14 cellular contexts compared by ENCODE assay signal in the genomic region with DNA sequence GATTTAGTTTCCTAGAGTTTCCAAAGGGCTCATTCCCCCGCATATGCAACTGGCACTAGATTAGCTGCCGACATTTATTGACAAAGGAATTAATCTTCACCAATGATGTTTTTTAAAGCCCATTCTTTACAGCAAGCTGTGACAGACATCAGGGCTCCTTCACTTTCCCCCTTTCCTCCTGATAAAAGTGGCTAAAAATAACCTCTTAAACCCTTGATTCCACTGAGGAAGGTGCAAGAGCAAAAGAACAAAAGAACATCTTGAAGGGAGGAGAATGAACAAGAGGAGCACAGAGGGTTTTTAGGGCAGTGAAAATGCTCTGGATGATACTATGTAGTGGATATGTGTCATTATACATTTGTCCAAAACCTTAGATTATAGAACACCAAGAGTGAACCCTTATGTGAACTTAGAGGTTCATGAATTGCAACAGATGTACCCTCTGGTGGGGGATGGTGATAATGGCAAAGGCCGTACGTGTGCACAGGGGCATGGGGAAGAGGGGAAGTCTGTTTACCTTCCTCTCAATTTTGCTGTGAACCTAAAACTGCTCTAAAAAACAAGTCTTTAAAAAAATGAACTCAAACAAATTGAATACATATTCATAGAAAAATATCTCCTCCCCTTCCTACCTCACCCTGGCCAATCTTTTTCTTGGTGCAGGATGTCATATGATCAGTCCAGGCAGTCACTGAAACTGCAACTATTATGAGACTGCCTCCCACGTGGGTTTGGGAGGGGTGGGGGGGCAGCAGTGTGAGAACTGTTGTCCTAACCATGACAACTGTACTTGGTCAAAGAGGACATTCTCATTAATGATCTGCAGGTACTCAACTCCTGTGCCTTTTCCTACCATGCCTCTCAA.
A peak's percentile ranks its signal among the peaks of the same experiment; 100 is the strongest.
DNase-seq lines count a peak whose midpoint lies in the region; ATAC-seq and TF ChIP-seq lines count a peak whose summit lies in the region.
"Had no signal": no experiment of that assay in that cellular context is flagged by ENCODE, and none has a peak within 500 bp of the region (broad histone marks: within the 10 kb centered on the region; RNA-seq: fewer than 3 reads in every experiment).

No MANE protein-coding gene starts in this region.

- H3K23ac ChIP-seq in mesendoderm (ENCODE audit: low read length): no peak overlapping the region
- H3K23ac ChIP-seq in neuronal stem cell (ENCODE audit: low read depth, low read length, poor library complexity): no peak overlapping the region

- H3K4me1 ChIP-seq in left ventricle myocardium inferior (peaks cover 60% of the 10 kb centered on the region), mesendoderm (ENCODE audit: control insufficient read depth, low read depth, low read length) (peaks cover 6% of the 10 kb centered on the region), neuronal stem cell (ENCODE audit: control insufficient read depth in 2 of 2, insufficient read depth in 1 of 2, low read depth in 1 of 2, low read length in 2 of 2) (peaks cover 3% of the 10 kb centered on the region in 2 donors)
- H3K4me1 ChIP-seq: lower lobe of right lung, tibial artery had no signal

- no peak overlapping the region for H2AFZ ChIP-seq in neuronal stem cell (ENCODE audit: low read length)

- intact Hi-C loops in Right ventricle myocardium superior (cut with DNase I) (no loop called here), left ventricle myocardium inferior (cut with micrococcal nuclease) (no loop called here)

- no peaks in the 10 kb centered on the region for H3K36me3 ChIP-seq in left ventricle myocardium inferior
- H3K36me3 ChIP-seq in mesendoderm (ENCODE audit: control insufficient read depth, insufficient read depth, low read length): no peaks in the 10 kb centered on the region
- no peaks in the 10 kb centered on the region for H3K36me3 ChIP-seq in neuronal stem cell (replicated peaks in 1 of 2; ENCODE audit: control insufficient read depth in 2 of 2, insufficient read depth in 2 of 2, low read length in 2 of 2)
- H3K36me3 ChIP-seq: lower lobe of right lung, tibial artery had no signal

- no peak overlapping the region for H4K5ac ChIP-seq in mesendoderm (ENCODE audit: low read length)

- H3K56ac ChIP-seq in mesendoderm (ENCODE audit: low read length): no peak overlapping the region

- H2AK5ac ChIP-seq in mesendoderm (ENCODE audit: low read length): no peak overlapping the region
- H2AK5ac ChIP-seq in neuronal stem cell (ENCODE audit: low read depth, low read length): no peak overlapping the region

- H3K9ac ChIP-seq in mesendoderm (ENCODE audit: low read length): no peak overlapping the region
- H3K9ac ChIP-seq in neuronal stem cell (ENCODE audit: low read depth, low read length, poor library complexity): no peak overlapping the region

- H4K91ac ChIP-seq in neuronal stem cell (ENCODE audit: low read depth, low read length, poor library complexity): no peak overlapping the region

- H3K4me3 ChIP-seq in left ventricle myocardium inferior (no peak overlapping the region), mesendoderm (ENCODE audit: low read length) (no peak overlapping the region), neuronal stem cell (ENCODE audit: low read length in 2 of 2) (no peak overlapping the region)
- H3K4me3 ChIP-seq: lower lobe of right lung, tibial artery had no signal

- no peak overlapping the region for H3K4ac ChIP-seq in mesendoderm (ENCODE audit: low read depth, low read length)
- no peak overlapping the region for H3K4ac ChIP-seq in neuronal stem cell (ENCODE audit: low read length)

- no peak overlapping the region for H2BK15ac ChIP-seq in mesendoderm (replicated peaks; ENCODE audit: low read depth)
- H2BK15ac ChIP-seq in neuronal stem cell (ENCODE audit: low read length): no peak overlapping the region

- H3K18ac ChIP-seq in mesendoderm (ENCODE audit: low read length): no peak overlapping the region
- no peak overlapping the region for H3K18ac ChIP-seq in neuronal stem cell (ENCODE audit: low read length)

- DNase-seq in Right ventricle myocardium superior: no peak
- DNase-seq in left ventricle myocardium inferior: no peak
- DNase-seq in mesendoderm: peak; percentile 35
- no peak for DNase-seq in COR-L47 (lab: John Stamatoyannopoulos, UW)
- no peak for DNase-seq in neuronal stem cell (ENCODE audit: low spot score)
- DNase-seq: activated naive CD8-positive, alpha-beta T cell treated with anti-CD3 and anti-CD28 coated beads for 36 hours; GOT3; lower lobe of right lung; T1000; tibial artery had no signal

- H3K79me2 ChIP-seq in mesendoderm (ENCODE audit: control insufficient read depth, insufficient read depth, low read length): no peaks in the 10 kb centered on the region

- H2BK120ac ChIP-seq in mesendoderm (ENCODE audit: low read depth, low read length): no peak overlapping the region
- no peak overlapping the region for H2BK120ac ChIP-seq in neuronal stem cell (ENCODE audit: low read depth, low read length)

- no peak overlapping the region for H3K27ac ChIP-seq in left ventricle myocardium inferior (replicated peaks)
- H3K27ac ChIP-seq in mesendoderm (ENCODE audit: low read depth, low read length): no peak overlapping the region
- no peak overlapping the region for H3K27ac ChIP-seq in neuronal stem cell (replicated peaks; ENCODE audit: low read length)
- H3K27ac ChIP-seq: lower lobe of right lung, tibial artery had no signal

- H3K27me3 ChIP-seq in left ventricle myocardium inferior (ENCODE audit: low read depth): no peaks in the 10 kb centered on the region
- no peaks in the 10 kb centered on the region for H3K27me3 ChIP-seq in mesendoderm (ENCODE audit: insufficient read depth, low read length, poor library complexity)
- H3K27me3 ChIP-seq in neuronal stem cell (ENCODE audit: control insufficient read depth in 3 of 3, insufficient read depth in 3 of 3, low read depth in 1 of 3, low read length in 3 of 3): no peaks in the 10 kb centered on the region
- H3K27me3 ChIP-seq: tibial artery had no signal

- H2BK5ac ChIP-seq in mesendoderm (ENCODE audit: low read length): no peak overlapping the region
- no peak overlapping the region for H2BK5ac ChIP-seq in neuronal stem cell (ENCODE audit: low read length)

- H3K9me3 ChIP-seq in left ventricle myocardium inferior (replicated peaks): no peaks in the 10 kb centered on the region
- H3K9me3 ChIP-seq in neuronal stem cell (replicated peaks in 1 of 2; ENCODE audit: control insufficient read depth in 2 of 2, insufficient read depth in 1 of 2, low read depth in 1 of 2, low read length in 2 of 2): no peaks in the 10 kb centered on the region
- H3K9me3 ChIP-seq: lower lobe of right lung, tibial artery had no signal

- TF ChIP-seq CTCF in left ventricle myocardium inferior (IDR thresholded peaks at IDR 0.05; ENCODE audit: borderline replicate concordance): no peak

- H3K79me1 ChIP-seq in mesendoderm (ENCODE audit: low read length) (no peaks in the 10 kb centered on the region), neuronal stem cell (ENCODE audit: low read depth, low read length) (no peaks in the 10 kb centered on the region)

- H3K14ac ChIP-seq in neuronal stem cell (ENCODE audit: low read length): no peak overlapping the region

- H4K8ac ChIP-seq in mesendoderm (ENCODE audit: low read depth, low read length): no peak overlapping the region
- H4K8ac ChIP-seq in neuronal stem cell (ENCODE audit: low read depth, low read length): no peak overlapping the region

- H3K4me2 ChIP-seq in mesendoderm (ENCODE audit: low read length) (no peak overlapping the region), neuronal stem cell (ENCODE audit: insufficient read depth, low read length, poor library complexity, severe bottlenecking) (no peak overlapping the region)

- WGBS in mesendoderm (ENCODE audit: extremely low coverage, insufficient coverage, low lambda C conversion rate): no CpG with 5 or more reads among the region's 5 CpGs
- no CpG with 5 or more reads among the region's 5 CpGs for WGBS in neuronal stem cell (ENCODE audit: extremely low coverage in 2 of 2, insufficient read length in 2 of 2, insufficient replicate concordance in 1 of 2), 2 donors

- ATAC-seq in Right ventricle myocardium superior (ENCODE audit: poor library complexity) (peak; percentile 59), GM21576 (IDR thresholded peaks at IDR 0.05; ENCODE audit: unreplicated experiment) (peak; percentile 79), HG03280 (IDR thresholded peaks at IDR 0.05; ENCODE audit: unreplicated experiment) (peak; percentile 77), SK-N-SH treated with all-trans-retinoic acid at 6 μM for 48 hours (no peak)
- ATAC-seq: esophagus mucosa, lower lobe of right lung had no signal

- H2BK12ac ChIP-seq in neuronal stem cell (ENCODE audit: low read length): no peak overlapping the region

TF ChIP-seq in SK-N-SH treated with all-trans-retinoic acid at 6 μM for 48 hours, 23 proteins besides CTCF, POLR2A, EP300 and RAD21 (continues in another document):
- TF ChIP-seq ZC3H10 (CRISPR knock-in tag; IDR thresholded peaks at IDR 0.05) (no peak), ARNTL (CRISPR knock-in tag; IDR thresholded peaks at IDR 0.05; ENCODE audit: borderline replicate concordance, low read depth) (no peak), ZNF70 (CRISPR knock-in tag; IDR thresholded peaks at IDR 0.05) (no peak), ZFP3 (CRISPR knock-in tag; IDR thresholded peaks at IDR 0.05) (no peak)
- TF ChIP-seq, protein P1, sequence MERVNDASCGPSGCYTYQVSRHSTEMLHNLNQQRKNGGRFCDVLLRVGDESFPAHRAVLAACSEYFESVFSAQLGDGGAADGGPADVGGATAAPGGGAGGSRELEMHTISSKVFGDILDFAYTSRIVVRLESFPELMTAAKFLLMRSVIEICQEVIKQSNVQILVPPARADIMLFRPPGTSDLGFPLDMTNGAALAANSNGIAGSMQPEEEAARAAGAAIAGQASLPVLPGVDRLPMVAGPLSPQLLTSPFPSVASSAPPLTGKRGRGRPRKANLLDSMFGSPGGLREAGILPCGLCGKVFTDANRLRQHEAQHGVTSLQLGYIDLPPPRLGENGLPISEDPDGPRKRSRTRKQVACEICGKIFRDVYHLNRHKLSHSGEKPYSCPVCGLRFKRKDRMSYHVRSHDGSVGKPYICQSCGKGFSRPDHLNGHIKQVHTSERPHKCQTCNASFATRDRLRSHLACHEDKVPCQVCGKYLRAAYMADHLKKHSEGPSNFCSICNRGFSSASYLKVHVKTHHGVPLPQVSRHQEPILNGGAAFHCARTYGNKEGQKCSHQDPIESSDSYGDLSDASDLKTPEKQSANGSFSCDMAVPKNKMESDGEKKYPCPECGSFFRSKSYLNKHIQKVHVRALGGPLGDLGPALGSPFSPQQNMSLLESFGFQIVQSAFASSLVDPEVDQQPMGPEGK (CRISPR knock-in tag; IDR thresholded peaks at IDR 0.05; ENCODE audit: borderline replicate concordance): no peak
